In genomic region chr7:47259682-47260081, GRCh38 we compare ENCODE assay signal across 29 cellular contexts.
"Had no signal": no experiment of that assay in that cellular context is flagged by ENCODE, and none has a peak within 500 bp of the region (broad histone marks: within the 10 kb centered on the region; RNA-seq: fewer than 3 reads in every experiment).

No MANE protein-coding gene starts in this region.

- H3K4me2 ChIP-seq: hepatocyte had no signal

- H3K4me3 ChIP-seq: colonic mucosa, coronary artery, dorsolateral prefrontal cortex, esophagus muscularis mucosa, esophagus squamous epithelium, gastrocnemius medialis, gastroesophageal sphincter, heart left ventricle, heart right ventricle, hepatocyte had no signal

- H3K79me2 ChIP-seq: hepatocyte had no signal

- FAIRE-seq: colon, endometrium, endothelial cell of umbilical vein, frontal cortex had no signal

- H3K27me3 ChIP-seq: colonic mucosa, esophagus muscularis mucosa, esophagus squamous epithelium, gastrocnemius medialis, gastroesophageal sphincter, heart left ventricle, heart right ventricle, hepatocyte had no signal

- H3K9me3 ChIP-seq: colonic mucosa, esophagus muscularis mucosa, esophagus squamous epithelium, gastrocnemius medialis, gastroesophageal sphincter, heart left ventricle, heart right ventricle had no signal

- H3K4me1 ChIP-seq: colonic mucosa, foreskin keratinocyte had no signal

- ATAC-seq: effector memory CD8-positive, alpha-beta T cell; esophagus mucosa; foreskin keratinocyte; gastrocnemius medialis; gastroesophageal sphincter; heart left ventricle; heart right ventricle had no signal

- H2AFZ ChIP-seq: hepatocyte had no signal

- H3K36me3 ChIP-seq: colonic mucosa, esophagus muscularis mucosa, esophagus squamous epithelium, gastrocnemius medialis, gastroesophageal sphincter, heart left ventricle, heart right ventricle had no signal

- H3K27ac ChIP-seq: colonic mucosa, coronary artery, dorsolateral prefrontal cortex, epithelial cell of prostate, foreskin keratinocyte, gastrocnemius medialis, heart right ventricle, hepatocyte had no signal

- DNase-seq: colonic mucosa; cortex of kidney; dermis blood vessel endothelial cell; dorsolateral prefrontal cortex; effector CD4-positive, alpha-beta T cell; effector CD8-positive, alpha-beta T cell; effector memory CD4-positive, alpha-beta T cell; effector memory CD8-positive, alpha-beta T cell; endodermal cell; erythroblast; esophagus squamous epithelium; foreskin fibroblast; foreskin keratinocyte; foreskin melanocyte; gastrocnemius medialis; glutamatergic neuron; head of caudate nucleus; heart left ventricle; heart right ventricle had no signal
